In genomic region chr14:24329736-24330135, GRCh38 we compare ENCODE assay signal across 2 cellular contexts.
TF ChIP-seq lines count a peak whose summit lies in the region.

No MANE protein-coding gene starts in this region.

TF ChIP-seq in K562, 482 proteins besides CTCF, POLR2A, EP300 and RAD21 (continues in another document):
- TF ChIP-seq MAX (CRISPR knock-in tag; IDR thresholded peaks at IDR 0.05): peak; percentile 49; the same call in 1 of the 2 replicates
- TF ChIP-seq TAL1 (IDR thresholded peaks at IDR 0.05): no peak
- 0 out of 2 replicates have a peak, but pooled peaks have one; percentile 39 for TF ChIP-seq L3MBTL2 (IDR thresholded peaks at IDR 0.05)
- TF ChIP-seq ZNF717 (CRISPR knock-in tag; IDR thresholded peaks at IDR 0.05): no peak
- no peak for TF ChIP-seq KDM5B (IDR thresholded peaks at IDR 0.05; ENCODE audit: insufficient replicate concordance, low read depth, low read length)
- TF ChIP-seq RBM25 (IDR thresholded peaks at IDR 0.05; ENCODE audit: low read depth, low read length, severe bottlenecking): no peak
- peak; percentile 57 for TF ChIP-seq TFE3 (CRISPR knock-in tag; IDR thresholded peaks at IDR 0.05)
- TF ChIP-seq MGA (IDR thresholded peaks at IDR 0.05): peak; percentile 71
- TF ChIP-seq SAFB2 (IDR thresholded peaks at IDR 0.05; ENCODE audit: borderline replicate concordance, low read depth, low read length, severe bottlenecking): no peak
- peak; percentile 63 for TF ChIP-seq USF1 (CRISPR knock-in tag; IDR thresholded peaks at IDR 0.05)
- TF ChIP-seq EGR1 (conservative IDR thresholded peaks at IDR 0.05): peak; percentile 63

TF ChIP-seq in GM23338, 12 proteins besides CTCF, POLR2A, EP300 and RAD21:
- TF ChIP-seq JUNB (IDR thresholded peaks at IDR 0.05; ENCODE audit: unreplicated experiment): no peak
- TF ChIP-seq NANOG (IDR thresholded peaks at IDR 0.05; ENCODE audit: borderline replicate concordance): no peak
- no peak for TF ChIP-seq ETS1 (IDR thresholded peaks at IDR 0.05)
